21 cellular contexts compared by ENCODE assay signal in genomic region chr3:162348912-162349311, GRCh38.
DNase-seq lines count a peak whose midpoint lies in the region; ATAC-seq and TF ChIP-seq lines count a peak whose summit lies in the region.
"Had no signal": no experiment of that assay in that cellular context is flagged by ENCODE, and none has a peak within 500 bp of the region (broad histone marks: within the 10 kb centered on the region; RNA-seq: fewer than 3 reads in every experiment).

No MANE protein-coding gene starts in this region.

- H3K9me3 ChIP-seq in SK-N-MC (ENCODE audit: low read depth, low read length) (no peaks in the 10 kb centered on the region), right cardiac atrium (ENCODE audit: control insufficient read depth, low read length) (no peaks in the 10 kb centered on the region)
- H3K9me3 ChIP-seq: HAP-1 had no signal

- POLR2A ChIA-PET in HEK293T (lab: Yijun Ruan, JAX) = no interaction called here

- intact Hi-C loops in right cardiac atrium (cut with DNase I) = no loop called here

- CTCF ChIA-PET in HEK293T (lab: Yijun Ruan, JAX) = no interaction called here

- H3K27ac ChIP-seq in SK-N-MC (no peak overlapping the region; the same call in 1 of the 2 replicates), right cardiac atrium (ENCODE audit: low read length) (no peak overlapping the region)
- H3K27ac ChIP-seq: GM23248 had no signal

- TF ChIP-seq CTCF in fibroblast of villous mesenchyme (IDR thresholded peaks at IDR 0.05; ENCODE audit: insufficient read depth, low read depth, low read length) = no peak

- DNase-seq in NCI-H146 treated with DMSO at 0.1 percent for 48 hours (lab: John Stamatoyannopoulos, UW; ENCODE audit: unreplicated experiment) = peak; percentile 77
- DNase-seq in SK-N-MC (ENCODE audit: low read depth, low spot score) = no peak
- peak; percentile 27 for DNase-seq in fibroblast of villous mesenchyme (ENCODE audit: low read depth)
- no peak for DNase-seq in NCI-H2171 treated with DMSO at 0.1 percent for 48 hours (lab: John Stamatoyannopoulos, UW)
- DNase-seq in right cardiac atrium = no peak
- no peak for DNase-seq in HEK293T (ENCODE audit: extremely low spot score)
- DNase-seq in activated T-cell treated with anti-CD3 and anti-CD28 coated beads, Interleukin-2, amount 50 U/mL, for 48 hours = no peak
- DNase-seq: DMS53, GM23248, Kasumi-1, NCI-H1105 treated with DMSO at 0.1 percent for 48 hours, NCI-H1694 treated with DMSO at 0.1 percent for 48 hours, NCI-H2081 treated with DMSO at 0.1 percent for 48 hours, NCI-H2171, NCI-H446, NCI-H524 treated with DMSO at 0.1 percent for 48 hours, SHP77 treated with DMSO at 0.1 percent for 48 hours, T-cell had no signal

- no peak for ATAC-seq in right cardiac atrium
- ATAC-seq: K562, Panc1, T-cell had no signal

- H3K4me3 ChIP-seq in SK-N-MC = peak overlapping the region; percentile 11; the same call in 1 of the 2 replicates
- no peak overlapping the region for H3K4me3 ChIP-seq in fibroblast of villous mesenchyme (ENCODE audit: low read depth, low read length)
- H3K4me3 ChIP-seq in right cardiac atrium (ENCODE audit: low read length) = no peak overlapping the region
- H3K4me3 ChIP-seq: GM23248, HAP-1, K562 had no signal

- 41% methylated on average over 2 of the region's 2 CpGs for WGBS in right cardiac atrium

- H3K36me3 ChIP-seq in SK-N-MC (ENCODE audit: insufficient read depth, low read length) = no peaks in the 10 kb centered on the region
- H3K36me3 ChIP-seq: HAP-1 had no signal

- no peaks in the 10 kb centered on the region for H3K27me3 ChIP-seq in right cardiac atrium (ENCODE audit: control insufficient read depth, insufficient read depth)

- H3K4me1 ChIP-seq in right cardiac atrium (ENCODE audit: control insufficient read depth, insufficient read depth, low read length) = no peaks in the 10 kb centered on the region
- H3K4me1 ChIP-seq: HAP-1 had no signal

- no peak overlapping the region for H3K9ac ChIP-seq in SK-N-MC (ENCODE audit: insufficient read length)
- H3K9ac ChIP-seq: GM23248 had no signal

TF ChIP-seq in HEK293T, 16 proteins besides CTCF, POLR2A, EP300 and RAD21:
- TF ChIP-seq PKNOX1 (IDR thresholded peaks at IDR 0.05) = no peak
- no peak for TF ChIP-seq FOXM1 (IDR thresholded peaks at IDR 0.05; ENCODE audit: borderline replicate concordance)
- no peak for TF ChIP-seq SUZ12 (IDR thresholded peaks at IDR 0.05)
- TF ChIP-seq LEF1 (IDR thresholded peaks at IDR 0.05; ENCODE audit: borderline replicate concordance) = no peak
- no peak for TF ChIP-seq TARDBP (IDR thresholded peaks at IDR 0.05)
- no peak for TF ChIP-seq CTBP1 (IDR thresholded peaks at IDR 0.05; ENCODE audit: borderline replicate concordance)
- TF ChIP-seq FOXA1 (IDR thresholded peaks at IDR 0.05) = no peak
- TF ChIP-seq BHLHE40 (IDR thresholded peaks at IDR 0.05; ENCODE audit: borderline replicate concordance) = no peak
- no peak for TF ChIP-seq HDGF (IDR thresholded peaks at IDR 0.05; ENCODE audit: borderline replicate concordance)
- TF ChIP-seq L3MBTL2 (conservative IDR thresholded peaks at IDR 0.05) = no peak
- no peak for TF ChIP-seq ARNT (IDR thresholded peaks at IDR 0.05)

Comparison
In these comparisons a context has a peak if more than half of its experiments do, and no peak if none do; other contexts are left out.
1. DNase-seq: peak in NCI-H146 treated with DMSO at 0.1 percent for 48 hours (single experiment) and fibroblast of villous mesenchyme (single experiment); none in SK-N-MC (single experiment), NCI-H2171 treated with DMSO at 0.1 percent for 48 hours (single experiment), right cardiac atrium (0 of 3), HEK293T (single experiment) and activated T-cell treated with anti-CD3 and anti-CD28 coated beads, Interleukin-2, amount 50 U/mL, for 48 hours (0 of 2).